ENCODE assay signal across 10 cellular contexts in the genomic region with DNA sequence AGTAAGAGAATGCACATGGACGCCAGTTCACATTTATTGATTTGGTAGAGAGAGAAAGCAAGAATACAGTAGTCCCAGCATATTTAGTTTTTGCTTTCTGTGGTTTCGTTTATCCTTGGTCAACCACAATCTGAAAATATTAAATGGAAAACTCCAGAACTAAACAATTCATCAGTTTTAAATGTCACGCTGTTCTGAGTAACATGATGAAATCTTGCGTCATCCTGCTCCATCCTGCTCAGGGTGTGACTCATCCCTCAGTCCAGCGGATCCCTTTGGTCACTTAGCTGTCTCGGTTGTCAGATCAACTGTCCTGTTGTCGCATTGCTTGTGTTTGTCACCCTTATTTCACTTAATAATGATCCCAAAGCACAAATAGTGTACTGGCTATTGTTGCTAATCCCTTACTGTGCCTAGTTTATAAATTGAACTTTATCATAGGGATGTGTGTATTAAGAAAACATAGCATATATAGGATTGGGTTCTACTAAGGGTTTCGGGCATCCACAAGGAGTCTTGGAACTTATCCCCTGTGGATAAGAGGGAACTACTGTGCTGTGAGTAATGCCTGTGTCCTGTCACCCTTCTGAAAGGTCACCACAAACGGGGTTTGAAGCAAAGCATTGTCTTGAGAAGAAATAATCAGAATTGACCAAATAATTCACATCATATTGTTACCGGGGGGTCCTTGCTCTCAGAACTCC.
A peak's percentile ranks its signal among the peaks of the same experiment; 100 is the strongest.
DNase-seq lines count a peak whose midpoint lies in the region; ATAC-seq and TF ChIP-seq lines count a peak whose summit lies in the region.
"Had no signal": no experiment of that assay in that cellular context is flagged by ENCODE, and none has a peak within 500 bp of the region (broad histone marks: within the 10 kb centered on the region; RNA-seq: fewer than 3 reads in every experiment).

No MANE protein-coding gene starts in this region.

- CTCF ChIA-PET in activated CD8-positive, alpha-beta T cell treated with anti-CD3 and anti-CD28 coated beads for 36 hours (lab: Charles Lee) = interaction anchor here (1.3 kb wide), 1 partner anchor 18 kb away, joined by 6 read pairs; no protein-coding TSS in a partner anchor
- CTCF ChIA-PET in activated CD8-positive, alpha-beta T cell treated with anti-CD3 and anti-CD28 coated beads, Interleukin-2, amount 10 ng/mL, durations not matched to agents 7 days and 5 days (lab: Charles Lee) = interaction anchor here (1.4 kb wide), 1 partner anchor 14 kb away, joined by 3 read pairs; no protein-coding TSS in a partner anchor
- CTCF ChIA-PET in RWPE1 (lab: Yijun Ruan, JAX) = interaction anchor here (0.6 kb wide), 1 partner anchor 193 kb away, joined by 3 read pairs; no protein-coding TSS in a partner anchor

- TF ChIP-seq EP300 in gastroesophageal sphincter (IDR thresholded peaks at IDR 0.05) = no peak

- peaks cover 2% of the 10 kb centered on the region for H3K36me3 Mint-ChIP-seq in activated CD8-positive, alpha-beta T cell treated with anti-CD3 and anti-CD28 coated beads for 36 hours (ENCODE audit: low read depth)
- H3K36me3 Mint-ChIP-seq in activated CD8-positive, alpha-beta T cell treated with anti-CD3 and anti-CD28 coated beads, Interleukin-2, amount 10 ng/mL, durations not matched to agents 7 days and 5 days (ENCODE audit: low read depth) = peaks cover 1% of the 10 kb centered on the region

- ATAC-seq in activated CD8-positive, alpha-beta T cell treated with anti-CD3 and anti-CD28 coated beads for 36 hours = no peak
- no peak for ATAC-seq in activated CD8-positive, alpha-beta T cell treated with anti-CD3 and anti-CD28 coated beads, Interleukin-2, amount 10 ng/mL, durations not matched to agents 7 days and 5 days
- no peak for ATAC-seq in gastroesophageal sphincter
- ATAC-seq in HG02623 (IDR thresholded peaks at IDR 0.05; ENCODE audit: unreplicated experiment) = no peak

- no peaks in the 10 kb centered on the region for H3K36me3 ChIP-seq in gastroesophageal sphincter

- POLR2A ChIA-PET in activated CD8-positive, alpha-beta T cell treated with anti-CD3 and anti-CD28 coated beads for 36 hours (lab: Charles Lee) = no interaction called here
- POLR2A ChIA-PET in activated CD8-positive, alpha-beta T cell treated with anti-CD3 and anti-CD28 coated beads, Interleukin-2, amount 10 ng/mL, durations not matched to agents 7 days and 5 days (lab: Charles Lee) = no interaction called here
- POLR2A ChIA-PET in RWPE1 (lab: Yijun Ruan, JAX; ENCODE audit: low non-redundant PET) = no interaction called here

- peaks cover 0 to 6% (median 0%) of the 10 kb centered on the region in 3 donors for H3K9me3 ChIP-seq in gastroesophageal sphincter

- TF ChIP-seq CTCF in activated CD8-positive, alpha-beta T cell treated with anti-CD3 and anti-CD28 coated beads for 36 hours (IDR thresholded peaks at IDR 0.05) = no peak
- TF ChIP-seq CTCF in RWPE1 (conservative IDR thresholded peaks at IDR 0.05; ENCODE audit: low read depth) = no peak
- TF ChIP-seq CTCF in fibroblast of pulmonary artery (IDR thresholded peaks at IDR 0.05; ENCODE audit: low read length, missing control alignments) = no peak
- no peak for TF ChIP-seq CTCF in gastroesophageal sphincter (IDR thresholded peaks at IDR 0.05)

- peaks cover 9% of the 10 kb centered on the region for H3K27me3 Mint-ChIP-seq in activated CD8-positive, alpha-beta T cell treated with anti-CD3 and anti-CD28 coated beads for 36 hours
- no peaks in the 10 kb centered on the region for H3K27me3 Mint-ChIP-seq in activated CD8-positive, alpha-beta T cell treated with anti-CD3 and anti-CD28 coated beads, Interleukin-2, amount 10 ng/mL, durations not matched to agents 7 days and 5 days (ENCODE audit: low read depth)

- H3K27ac Mint-ChIP-seq in activated CD8-positive, alpha-beta T cell treated with anti-CD3 and anti-CD28 coated beads for 36 hours = peak overlapping the region; percentile 53
- H3K27ac Mint-ChIP-seq in activated CD8-positive, alpha-beta T cell treated with anti-CD3 and anti-CD28 coated beads, Interleukin-2, amount 10 ng/mL, durations not matched to agents 7 days and 5 days = no peak overlapping the region
- H3K27ac Mint-ChIP-seq: memory B cell had no signal

- no peak overlapping the region for H3K4me3 Mint-ChIP-seq in activated CD8-positive, alpha-beta T cell treated with anti-CD3 and anti-CD28 coated beads for 36 hours
- no peak overlapping the region for H3K4me3 Mint-ChIP-seq in activated CD8-positive, alpha-beta T cell treated with anti-CD3 and anti-CD28 coated beads, Interleukin-2, amount 10 ng/mL, durations not matched to agents 7 days and 5 days
- H3K4me3 Mint-ChIP-seq: memory B cell had no signal

- no peak overlapping the region for H3K4me3 ChIP-seq in fibroblast of pulmonary artery (replicated peaks; ENCODE audit: low read depth, low read length)
- H3K4me3 ChIP-seq in gastroesophageal sphincter = no peak overlapping the region
- H3K4me3 ChIP-seq: skin epidermis had no signal

- 70 to 84% methylated on average over 9 to 10 of the region's 10 CpGs for WGBS in gastroesophageal sphincter (ENCODE audit: low coverage in 1 of 2), 2 donors

- H3K4me1 ChIP-seq in gastroesophageal sphincter = no peaks in the 10 kb centered on the region

- peaks cover 11% of the 10 kb centered on the region for H3K27me3 ChIP-seq in gastroesophageal sphincter

- intact Hi-C loops in activated CD8-positive, alpha-beta T cell treated with anti-CD3 and anti-CD28 coated beads for 36 hours (cut with micrococcal nuclease) = no loop called here

- DNase-seq in activated CD8-positive, alpha-beta T cell treated with anti-CD3 and anti-CD28 coated beads for 36 hours = no peak
- no peak for DNase-seq in activated CD8-positive, alpha-beta T cell treated with anti-CD3 and anti-CD28 coated beads, Interleukin-2, amount 10 ng/mL, durations not matched to agents 7 days and 5 days
- DNase-seq in RWPE1 (ENCODE audit: low spot score) = peak; percentile 58
- peak; percentile 41 for DNase-seq in fibroblast of pulmonary artery (ENCODE audit: low read depth)
- DNase-seq in stromal cell of bone marrow (ENCODE audit: low read depth) = peak; percentile 39
- no peak for DNase-seq in HUDEP-2 (lab: John Stamatoyannopoulos, UW; ENCODE audit: unreplicated experiment in 76 of 76)

- no peak for TF ChIP-seq POLR2A in gastroesophageal sphincter (IDR thresholded peaks at IDR 0.05)

- peaks cover 23% of the 10 kb centered on the region for H3K4me1 Mint-ChIP-seq in activated CD8-positive, alpha-beta T cell treated with anti-CD3 and anti-CD28 coated beads for 36 hours (ENCODE audit: low read depth)
- peaks cover 15% of the 10 kb centered on the region for H3K4me1 Mint-ChIP-seq in activated CD8-positive, alpha-beta T cell treated with anti-CD3 and anti-CD28 coated beads, Interleukin-2, amount 10 ng/mL, durations not matched to agents 7 days and 5 days (ENCODE audit: low read depth)
- H3K4me1 Mint-ChIP-seq: memory B cell had no signal

- H3K27ac ChIP-seq in RWPE1 = 0 out of 2 replicates have a peak overlapping the region, but pooled peaks have one; percentile 14
- no peak overlapping the region for H3K27ac ChIP-seq in gastroesophageal sphincter
- H3K27ac ChIP-seq: skin epidermis had no signal

- peaks cover 2% of the 10 kb centered on the region for H3K9me3 Mint-ChIP-seq in activated CD8-positive, alpha-beta T cell treated with anti-CD3 and anti-CD28 coated beads for 36 hours
- no peaks in the 10 kb centered on the region for H3K9me3 Mint-ChIP-seq in activated CD8-positive, alpha-beta T cell treated with anti-CD3 and anti-CD28 coated beads, Interleukin-2, amount 10 ng/mL, durations not matched to agents 7 days and 5 days (ENCODE audit: insufficient read depth)

Comparison
In these comparisons a context has a peak if more than half of its experiments do, and no peak if none do; other contexts are left out.
1. DNase-seq: peak in RWPE1 (single experiment), fibroblast of pulmonary artery (single experiment) and stromal cell of bone marrow (single experiment); none in activated CD8-positive, alpha-beta T cell treated with anti-CD3 and anti-CD28 coated beads for 36 hours (single experiment), activated CD8-positive, alpha-beta T cell treated with anti-CD3 and anti-CD28 coated beads, Interleukin-2, amount 10 ng/mL, durations not matched to agents 7 days and 5 days (single experiment) and HUDEP-2 (0 of 76).